21 cellular contexts compared by ENCODE assay signal in genomic region chr17:50316016-50316587, GRCh38. TPM values are rescaled to one million over a fixed set of nuclear protein-coding genes. Genes with fewer than 3 reads are reported as not detected.
DNase-seq lines count a peak whose midpoint lies in the region; TF ChIP-seq lines count a peak whose summit lies in the region.
"Had no signal": no experiment of that assay in that cellular context is flagged by ENCODE, and none has a peak within 500 bp of the region (broad histone marks: within the 10 kb centered on the region; RNA-seq: fewer than 3 reads in every experiment).

No MANE protein-coding gene starts in this region.

- 95 to 100% methylated on average over 2 to 3 of the region's 3 CpGs for WGBS in endodermal cell (ENCODE audit: insufficient coverage in 1 of 2, insufficient read length in 1 of 2), 2 experiments

- H3K4me1 Mint-ChIP-seq in endodermal cell, result peaks cover 24% of the 10 kb centered on the region

- peaks cover 4% of the 10 kb centered on the region for H3K9me3 Mint-ChIP-seq in endodermal cell

- no peak overlapping the region for H3K9ac ChIP-seq in endodermal cell (ENCODE audit: extremely low read depth, low read length, poor library complexity, severe bottlenecking)

- no peak overlapping the region for H2AFZ ChIP-seq in osteoblast (ENCODE audit: low read length)
- H2AFZ ChIP-seq: hepatocyte had no signal

- no peak for TF ChIP-seq CTCF in endodermal cell (conservative IDR thresholded peaks at IDR 0.05)
- TF ChIP-seq CTCF in osteoblast (IDR thresholded peaks at IDR 0.05; ENCODE audit: extremely low read depth, low read depth, low read length), result no peak

- H3K79me2 ChIP-seq in osteoblast (ENCODE audit: insufficient read depth, low read length), result no peaks in the 10 kb centered on the region
- H3K79me2 ChIP-seq: hepatocyte had no signal

- H4K20me1 ChIP-seq in osteoblast (ENCODE audit: insufficient read depth, low read length), result no peaks in the 10 kb centered on the region

- DNase-seq in NCI-H1417 (lab: John Stamatoyannopoulos, UW), result peak in 2 of 3 experiments; percentile 12 to 69
- DNase-seq in NCI-H1417 treated with DMSO at 0.1 percent for 48 hours (lab: John Stamatoyannopoulos, UW), result no peak
- DNase-seq in NCI-H2171 (lab: John Stamatoyannopoulos, UW), result peak; percentile 9
- peak; percentile 9 for DNase-seq in endodermal cell
- peak; percentile 17 for DNase-seq in renal cortical epithelial cell (ENCODE audit: low read depth)
- no peak for DNase-seq in osteoblast (ENCODE audit: insufficient read length, low spot score, missing footprints)
- DNase-seq in NCI-H774 (lab: John Stamatoyannopoulos, UW), result no peak
- no peak for DNase-seq in SKM-1 (lab: John Stamatoyannopoulos, UW; ENCODE audit: unreplicated experiment)
- DNase-seq: activated CD4-positive, alpha-beta T cell treated with anti-CD3 and anti-CD28 coated beads, Interleukin-2, amount 50 U/mL, for 1 hour; activated CD8-positive, alpha-beta memory T cell treated with anti-CD3 and anti-CD28 coated beads, Interleukin-2, amount 50 U/mL, for 4 hours; activated gamma-delta T cell; KG1; NCI-H2029; NCI-H82; SHP77 had no signal

- no peak overlapping the region for H3K4me3 Mint-ChIP-seq in endodermal cell

- H3K9me3 ChIP-seq in endodermal cell (ENCODE audit: control insufficient read depth, low read length) (no peaks in the 10 kb centered on the region), osteoblast (ENCODE audit: low read depth, low read length) (no peaks in the 10 kb centered on the region)
- H3K9me3 ChIP-seq: right atrium auricular region had no signal

- no peak overlapping the region for H3K27ac ChIP-seq in endodermal cell (ENCODE audit: low read depth, low read length)
- no peak overlapping the region for H3K27ac ChIP-seq in osteoblast (ENCODE audit: low read depth, low read length)
- H3K27ac ChIP-seq: hepatocyte, right atrium auricular region had no signal

- H3K4me1 ChIP-seq in endodermal cell (ENCODE audit: control insufficient read depth, insufficient read depth, low read length) (peaks cover 16% of the 10 kb centered on the region), osteoblast (ENCODE audit: insufficient read depth, low read length) (no peaks in the 10 kb centered on the region)
- H3K4me1 ChIP-seq: right atrium auricular region had no signal

- H3K27me3 Mint-ChIP-seq in endodermal cell (ENCODE audit: insufficient read depth), result no peaks in the 10 kb centered on the region

- no peak overlapping the region for H3K27ac Mint-ChIP-seq in endodermal cell

- H3K4me2 ChIP-seq in osteoblast (ENCODE audit: insufficient read depth, low read length), result no peak overlapping the region
- H3K4me2 ChIP-seq: hepatocyte had no signal

- H3K36me3 ChIP-seq in endodermal cell (ENCODE audit: control insufficient read depth, insufficient read depth, low read length) (no peaks in the 10 kb centered on the region), osteoblast (ENCODE audit: insufficient read depth, low read length) (no peaks in the 10 kb centered on the region)
- H3K36me3 ChIP-seq: right atrium auricular region had no signal

- H3K27me3 ChIP-seq in endodermal cell (ENCODE audit: control insufficient read depth, insufficient read depth, low read length, poor library complexity, severe bottlenecking) (no peaks in the 10 kb centered on the region), osteoblast (ENCODE audit: insufficient read depth, low read length) (peaks cover 23% of the 10 kb centered on the region)
- H3K27me3 ChIP-seq: hepatocyte, right atrium auricular region had no signal

- H3K36me3 Mint-ChIP-seq in endodermal cell (ENCODE audit: low read depth), result no peaks in the 10 kb centered on the region

- H3K4me3 ChIP-seq in endodermal cell (ENCODE audit: low read length) (no peak overlapping the region), osteoblast (ENCODE audit: insufficient read depth, low read length) (no peak overlapping the region)
- H3K4me3 ChIP-seq: hepatocyte, lung, right atrium auricular region had no signal

RNA-seq across cellular contexts. Expression of gene XYLT2, which starts 29.8 kb away (rescaled TPM):
- total RNA-seq in endodermal cell, result 10 to 100 TPM; 54.1 to 65.9 TPM
- 20.9 TPM for polyA plus RNA-seq in endodermal cell (2013, experiment 1 of 2)
- 22.1 TPM for polyA plus RNA-seq in endodermal cell (2013, experiment 2 of 2)
- 42.3 and 61.5 TPM in 2 replicates for total RNA-seq in renal cortical epithelial cell
- total RNA-seq in osteoblast, result 40.5 and 46.6 TPM in 2 replicates

RNA-seq across cellular contexts. Expression of gene TMEM92, which starts 41.8 kb away (rescaled TPM):
- 10 to 100 TPM; 34.3 to 35.8 TPM for total RNA-seq in endodermal cell
- polyA plus RNA-seq in endodermal cell (2013, experiment 1 of 2), result 9.6 TPM
- 8.7 TPM for polyA plus RNA-seq in endodermal cell (2013, experiment 2 of 2)
- total RNA-seq in renal cortical epithelial cell, result 0.87 and 2.3 TPM in 2 replicates
- total RNA-seq in osteoblast, result under 0.01 and 0.36 TPM in 2 replicates
- total RNA-seq: fibroblast of villous mesenchyme, OCI-LY7, right atrium auricular region, subcutaneous adipose tissue had no signal

RNA-seq across cellular contexts. Expression of gene MRPL27, which starts 56.9 kb away (rescaled TPM):
- total RNA-seq in endodermal cell (10 to 100 TPM; 70.9 to 76.7 TPM), renal cortical epithelial cell (41.8 and 69.3 TPM in 2 replicates), osteoblast (54.2 and 55.7 TPM in 2 replicates)
- polyA plus RNA-seq in endodermal cell (2013, experiment 1 of 2), result 69.7 TPM
- 62.0 TPM for polyA plus RNA-seq in endodermal cell (2013, experiment 2 of 2)

RNA-seq across cellular contexts. Expression of gene EME1, which starts 56.9 kb away (rescaled TPM):
- total RNA-seq in endodermal cell (10 to 100 TPM; 14.1 to 26.8 TPM), renal cortical epithelial cell (0.55 and 5.9 TPM in 2 replicates), osteoblast (0.59 and 0.72 TPM in 2 replicates)
- 26.3 TPM for polyA plus RNA-seq in endodermal cell (2013, experiment 1 of 2)
- 24.8 TPM for polyA plus RNA-seq in endodermal cell (2013, experiment 2 of 2)

Comparison
In these comparisons a context has a peak if more than half of its experiments do, and no peak if none do; other contexts are left out.
1. DNase-seq: peak in NCI-H1417 (2 of 3), NCI-H2171 (single experiment), endodermal cell (single experiment) and renal cortical epithelial cell (single experiment); none in NCI-H1417 treated with DMSO at 0.1 percent for 48 hours (single experiment), osteoblast (single experiment), NCI-H774 (single experiment) and SKM-1 (single experiment).
2. RNA of gene TMEM92, which starts 41.8 kb away (total RNA-seq): 34.3 to 35.8 TPM in endodermal cell; 0.87 to 2.3 TPM in renal cortical epithelial cell and under 0.01 to 0.36 TPM in osteoblast; every median in the first group is over 10 times any median in the second.